ENCODE assay signal across 8 cellular contexts in genomic region chr12:2877959-2878732, GRCh38. TPM values are rescaled to one million over a fixed set of nuclear protein-coding genes. Genes with fewer than 3 reads are reported as not detected.
DNase-seq lines count a peak whose midpoint lies in the region; ATAC-seq, FAIRE-seq and TF ChIP-seq lines count a peak whose summit lies in the region.

No MANE protein-coding gene starts in this region.

- TF ChIP-seq RAD21 in HepG2 (CRISPR knock-in tag; IDR thresholded peaks at IDR 0.05), result no peak

- ATAC-seq in HepG2 (peak; percentile 48), HG02938 (IDR thresholded peaks at IDR 0.05; ENCODE audit: unreplicated experiment) (no peak)

- peak overlapping the region; percentile 88 for H3K4me2 ChIP-seq in HepG2 (ENCODE audit: low read depth, low read length)

- CTCF ChIA-PET in HepG2 (lab: Yijun Ruan, JAX; ENCODE audit: low intra/inter-chr PET ratio, low total read pairs), result no interaction called here

- TF ChIP-seq EP300 in HepG2 (IDR thresholded peaks at IDR 0.05; ENCODE audit: low read depth in 2 of 2, low read length in 2 of 2) (no peak), HepG2 (CRISPR knock-in tag; IDR thresholded peaks at IDR 0.05; ENCODE audit: borderline replicate concordance) (no peak)

- 10% methylated on average over 15 of the region's 16 CpGs for WGBS in HepG2 (ENCODE audit: low lambda C conversion rate)

- H3K4me3 ChIP-seq in breast epithelium (peak overlapping the region; percentile 77 to 94 (median 90)), HepG2 (replicated peaks in 1 of 3; ENCODE audit: insufficient read depth in 1 of 3, low read depth in 2 of 3, low read length in 3 of 3) (peak overlapping the region; percentile 74 to 85 (median 77))

- intact Hi-C loops in breast epithelium (cut with DNase I; ENCODE audit: low total_unique reads) (loop anchor here (5.0 kb wide), 1 partner anchor 66 kb away; the partner anchor contains the start of gene ITFG2), HepG2 (cut with micrococcal nuclease; ENCODE audit: unreplicated experiment) (no loop called here)

- H2AFZ ChIP-seq in HepG2 (ENCODE audit: low read length), result no peak overlapping the region

- H3K9ac ChIP-seq in HepG2 (ENCODE audit: insufficient read depth, low read depth, low read length), result peak overlapping the region; percentile 96

- peaks cover 7 to 13% of the 10 kb centered on the region in 2 donors for H3K4me1 ChIP-seq in breast epithelium
- peaks cover 38% of the 10 kb centered on the region for H3K4me1 ChIP-seq in HepG2 (ENCODE audit: insufficient read depth, low read length)

- H3K36me3 ChIP-seq in breast epithelium (no peaks in the 10 kb centered on the region), HepG2 (replicated peaks in 1 of 2; ENCODE audit: control insufficient read depth in 1 of 2, insufficient read depth in 2 of 2, low read length in 2 of 2) (peaks cover 3 to 5% of the 10 kb centered on the region in 2 experiments; a peak in 2 of 5 replicates)

- POLR2A ChIA-PET in HepG2 (lab: Yijun Ruan, JAX), result interaction anchor here (0.6 to 1.8 kb wide), 6 partner anchors 8 to 289 kb away, joined by 3 to 12 read pairs (median 4); partner anchors contain the start of gene TULP3

- no peaks in the 10 kb centered on the region for H4K20me1 ChIP-seq in HepG2 (ENCODE audit: insufficient read depth, low read length)

- DNase-seq in stimulated activated CD4-positive, alpha-beta T cell treated with anti-CD3 and anti-CD28 coated beads, Interleukin-4, amount 100 ng/mL, for 1 hour, result peak; percentile 3
- no peak for DNase-seq in stimulated activated CD4-positive, alpha-beta T cell treated with anti-CD3 and anti-CD28 coated beads, Interleukin-12 subunit alpha, Interleukin-12 subunit beta, amount 100 ng/mL, for 4 hours
- DNase-seq in NCI-H82 treated with DMSO at 0.1 percent for 48 hours (lab: John Stamatoyannopoulos, UW; ENCODE audit: unreplicated experiment) (peak; percentile 80), breast epithelium (ENCODE audit: low spot score in 2 of 2) (no peak), HepG2 (ENCODE audit: low spot score) (no peak), H54 (ENCODE audit: insufficient read length, low spot score) (no peak)

- H3K79me2 ChIP-seq in HepG2 (ENCODE audit: insufficient read depth, low read length), result peaks cover 56% of the 10 kb centered on the region

- TF ChIP-seq POLR2A in breast epithelium (IDR thresholded peaks at IDR 0.05) (no peak), HepG2 (IDR thresholded peaks at IDR 0.05; ENCODE audit: insufficient read depth in 1 of 2, low read depth in 2 of 2, low read length in 2 of 2) (0 out of 4 replicates have a peak, but pooled peaks of 1 of the 2 experiments have one; percentile 24), H54 (IDR thresholded peaks at IDR 0.05; ENCODE audit: low read depth, low read length) (no peak)

- H3K27ac ChIP-seq in breast epithelium, result peak overlapping the region; percentile 95 to 98
- peak overlapping the region; percentile 84 for H3K27ac ChIP-seq in HepG2 (ENCODE audit: extremely low read length, insufficient read depth, low read length)
- peak overlapping the region; percentile 81 for H3K27ac ChIP-seq in temporal lobe (ENCODE audit: low read depth, low read length)

- FAIRE-seq in HepG2 (lab: Jason Lieb, UNC) (peak; percentile 39), H54 (lab: Jason Lieb, UNC) (no peak)

- BruUV-seq in HepG2 (replicated peaks; lab: Mats Ljungman, UMichigan), result no TSS peak

- H3K27me3 ChIP-seq in breast epithelium (no peaks in the 10 kb centered on the region), HepG2 (ENCODE audit: control insufficient read depth in 1 of 2, insufficient read depth in 2 of 2, low read length in 2 of 2) (no peaks in the 10 kb centered on the region; a peak in 1 of 5 replicates)

- TF ChIP-seq CTCF in breast epithelium (IDR thresholded peaks at IDR 0.05), result no peak
- peak; percentile 27 for TF ChIP-seq CTCF in HepG2 (CRISPR knock-in tag; IDR thresholded peaks at IDR 0.05)

- in situ Hi-C loops in HepG2 (cut with HindIII; ENCODE audit: extremely low pct_ligation_motif_present, low pct_unique_long_range_greater_than_20kb), result no loop called here

- H3K9me3 ChIP-seq in breast epithelium (no peaks in the 10 kb centered on the region), HepG2 (ENCODE audit: low read length) (no peaks in the 10 kb centered on the region)

RNA-seq across cellular contexts. Expression of gene RHNO1, which starts 1.1 kb away (rescaled TPM):
- total RNA-seq in breast epithelium (10 to 100 TPM in 2 of 3 donors, 1 to 10 TPM in 1; 4.3 to 18.4 (median 15.7) TPM), HepG2 (2016; rRNA removed; fragmentation: Illumina TruSeq; extraction: Trizol) (27.2 and 30.4 TPM in 2 replicates), temporal lobe (22.9 TPM)
- 21.1 and 34.2 TPM in 2 replicates for total RNA-seq in HepG2 (2016; cell fraction: cytosol; rRNA removed; fragmentation: Illumina TruSeq; extraction: Trizol; ENCODE audit: low read depth)
- 25.6 and 27.8 TPM in 2 replicates for total RNA-seq in HepG2 (2016; cell fraction: insoluble cytoplasmic fraction; rRNA removed; fragmentation: Illumina TruSeq; extraction: Trizol)
- total RNA-seq in HepG2 (2016; cell fraction: membrane; rRNA removed; fragmentation: Illumina TruSeq; extraction: Trizol), result 46.0 and 68.5 TPM in 2 replicates
- total RNA-seq in HepG2 (2016; cell fraction: nucleus; rRNA removed; fragmentation: Illumina TruSeq; extraction: Trizol), result 11.0 and 12.2 TPM in 2 replicates
- 37.4 and 49.6 TPM in 2 replicates for polyA plus RNA-seq in HepG2 (2011; rRNA removed)
- polyA plus RNA-seq in HepG2 (2011; cell fraction: cytosol; rRNA removed), result 24.5 and 28.5 TPM in 2 replicates
- polyA plus RNA-seq in HepG2 (2011; cell fraction: nucleus; rRNA removed), result 5.2 and 7.5 TPM in 2 replicates
- 12.7 and 23.0 TPM in 2 replicates for polyA plus RNA-seq in HepG2 (2012)
- polyA plus RNA-seq in HepG2 (2016; cell fraction: cytosol; fragmentation: Illumina TruSeq; extraction: Trizol; ENCODE audit: low read depth), result 31.9 and 64.1 TPM in 2 replicates
- 61.5 and 67.1 TPM in 2 replicates for polyA plus RNA-seq in HepG2 (2016; cell fraction: insoluble cytoplasmic fraction; fragmentation: Illumina TruSeq; extraction: Trizol; ENCODE audit: low read depth)
- 69.7 and 97.7 TPM in 2 replicates for polyA plus RNA-seq in HepG2 (2016; cell fraction: membrane; fragmentation: Illumina TruSeq; extraction: Trizol; ENCODE audit: low read depth)
- polyA plus RNA-seq in HepG2 (2016; cell fraction: nucleus; fragmentation: Illumina TruSeq; extraction: Trizol; ENCODE audit: insufficient read depth, low read depth), result 22.6 and 24.4 TPM in 2 replicates
- 20.8 and 79.2 TPM in 2 replicates for polyA minus RNA-seq in HepG2 (2011; rRNA and poly(A)+ RNA removed; ENCODE audit: low replicate concordance)
- polyA minus RNA-seq in HepG2 (2011; cell fraction: cytosol; rRNA and poly(A)+ RNA removed), result 18.6 and 19.5 TPM in 2 replicates
- polyA minus RNA-seq in HepG2 (2011; cell fraction: nucleus; rRNA and poly(A)+ RNA removed), result 5.0 and 7.2 TPM in 2 replicates

RNA-seq across cellular contexts. Expression of gene FOXM1, which starts 1.2 kb away (rescaled TPM):
- total RNA-seq in breast epithelium (1 to 10 TPM in 1 of 3 donors, under 1 TPM in 2; under 0.01 to 2.4 (median 0.44) TPM), HepG2 (2016; rRNA removed; fragmentation: Illumina TruSeq; extraction: Trizol) (25.9 and 28.6 TPM in 2 replicates), temporal lobe (2.5 TPM)
- 25.4 and 25.7 TPM in 2 replicates for total RNA-seq in HepG2 (2016; cell fraction: cytosol; rRNA removed; fragmentation: Illumina TruSeq; extraction: Trizol; ENCODE audit: low read depth)
- 22.5 and 24.1 TPM in 2 replicates for total RNA-seq in HepG2 (2016; cell fraction: insoluble cytoplasmic fraction; rRNA removed; fragmentation: Illumina TruSeq; extraction: Trizol)
- 75.7 and 77.8 TPM in 2 replicates for total RNA-seq in HepG2 (2016; cell fraction: membrane; rRNA removed; fragmentation: Illumina TruSeq; extraction: Trizol)
- 21.2 and 26.7 TPM in 2 replicates for total RNA-seq in HepG2 (2016; cell fraction: nucleus; rRNA removed; fragmentation: Illumina TruSeq; extraction: Trizol)
- 13.0 and 17.1 TPM in 2 replicates for polyA plus RNA-seq in HepG2 (2011; rRNA removed)
- polyA plus RNA-seq in HepG2 (2011; cell fraction: cytosol; rRNA removed), result 10.5 and 13.6 TPM in 2 replicates
- polyA plus RNA-seq in HepG2 (2011; cell fraction: nucleus; rRNA removed), result 19.0 and 26.5 TPM in 2 replicates
- polyA plus RNA-seq in HepG2 (2012), result 12.5 and 25.0 TPM in 2 replicates
- polyA plus RNA-seq in HepG2 (2016; cell fraction: cytosol; fragmentation: Illumina TruSeq; extraction: Trizol; ENCODE audit: low read depth), result 77.1 and 77.7 TPM in 2 replicates
- 47.3 and 73.5 TPM in 2 replicates for polyA plus RNA-seq in HepG2 (2016; cell fraction: insoluble cytoplasmic fraction; fragmentation: Illumina TruSeq; extraction: Trizol; ENCODE audit: low read depth)
- polyA plus RNA-seq in HepG2 (2016; cell fraction: membrane; fragmentation: Illumina TruSeq; extraction: Trizol; ENCODE audit: low read depth), result 163 and 181 TPM in 2 replicates
- polyA plus RNA-seq in HepG2 (2016; cell fraction: nucleus; fragmentation: Illumina TruSeq; extraction: Trizol; ENCODE audit: insufficient read depth, low read depth), result 78.8 and 80.9 TPM in 2 replicates
- 19.2 and 106 TPM in 2 replicates for polyA minus RNA-seq in HepG2 (2011; rRNA and poly(A)+ RNA removed; ENCODE audit: low replicate concordance)
- polyA minus RNA-seq in HepG2 (2011; cell fraction: cytosol; rRNA and poly(A)+ RNA removed), result 12.0 and 16.2 TPM in 2 replicates
- polyA minus RNA-seq in HepG2 (2011; cell fraction: nucleus; rRNA and poly(A)+ RNA removed), result 11.6 and 12.9 TPM in 2 replicates

RNA-seq across cellular contexts. Expression of gene TULP3, which starts 12.5 kb away (rescaled TPM):
- total RNA-seq in breast epithelium, result 10 to 100 TPM; 18.6 to 22.6 (median 20.8) TPM
- total RNA-seq in HepG2 (2016; rRNA removed; fragmentation: Illumina TruSeq; extraction: Trizol), result 11.2 and 11.8 TPM in 2 replicates
- 2.7 and 3.0 TPM in 2 replicates for total RNA-seq in HepG2 (2016; cell fraction: cytosol; rRNA removed; fragmentation: Illumina TruSeq; extraction: Trizol; ENCODE audit: low read depth)
- 10.0 and 12.0 TPM in 2 replicates for total RNA-seq in HepG2 (2016; cell fraction: insoluble cytoplasmic fraction; rRNA removed; fragmentation: Illumina TruSeq; extraction: Trizol)
- 6.8 and 7.0 TPM in 2 replicates for total RNA-seq in HepG2 (2016; cell fraction: membrane; rRNA removed; fragmentation: Illumina TruSeq; extraction: Trizol)
- 6.3 and 7.5 TPM in 2 replicates for total RNA-seq in HepG2 (2016; cell fraction: nucleus; rRNA removed; fragmentation: Illumina TruSeq; extraction: Trizol)
- polyA plus RNA-seq in HepG2 (2011; rRNA removed), result 10.7 and 13.2 TPM in 2 replicates
- 8.1 and 8.2 TPM in 2 replicates for polyA plus RNA-seq in HepG2 (2011; cell fraction: cytosol; rRNA removed)
- 12.8 and 13.4 TPM in 2 replicates for polyA plus RNA-seq in HepG2 (2011; cell fraction: nucleus; rRNA removed)
- 7.2 and 8.1 TPM in 2 replicates for polyA plus RNA-seq in HepG2 (2012)
- polyA plus RNA-seq in HepG2 (2016; cell fraction: cytosol; fragmentation: Illumina TruSeq; extraction: Trizol; ENCODE audit: low read depth), result 1.6 and 2.0 TPM in 2 replicates
- 11.0 and 19.3 TPM in 2 replicates for polyA plus RNA-seq in HepG2 (2016; cell fraction: insoluble cytoplasmic fraction; fragmentation: Illumina TruSeq; extraction: Trizol; ENCODE audit: low read depth)
- 5.8 and 6.9 TPM in 2 replicates for polyA plus RNA-seq in HepG2 (2016; cell fraction: membrane; fragmentation: Illumina TruSeq; extraction: Trizol; ENCODE audit: low read depth)
- 22.8 and 24.8 TPM in 2 replicates for polyA plus RNA-seq in HepG2 (2016; cell fraction: nucleus; fragmentation: Illumina TruSeq; extraction: Trizol; ENCODE audit: insufficient read depth, low read depth)
- 15.0 and 20.9 TPM in 2 replicates for polyA minus RNA-seq in HepG2 (2011; rRNA and poly(A)+ RNA removed; ENCODE audit: low replicate concordance)
- 5.6 and 6.9 TPM in 2 replicates for polyA minus RNA-seq in HepG2 (2011; cell fraction: cytosol; rRNA and poly(A)+ RNA removed)
- polyA minus RNA-seq in HepG2 (2011; cell fraction: nucleus; rRNA and poly(A)+ RNA removed), result 5.6 and 6.1 TPM in 2 replicates
- 13.0 TPM for total RNA-seq in temporal lobe

RNA-seq across cellular contexts. Expression of gene TEX52, which starts 21.3 kb away (rescaled TPM):
- total RNA-seq in breast epithelium (not detected), HepG2 (2016; rRNA removed; fragmentation: Illumina TruSeq; extraction: Trizol) (0.17 TPM in 1 of 2 replicates, not detected in the other), temporal lobe (not detected)
- not detected in 2 replicates for total RNA-seq in HepG2 (2016; cell fraction: cytosol; rRNA removed; fragmentation: Illumina TruSeq; extraction: Trizol; ENCODE audit: low read depth)
- total RNA-seq in HepG2 (2016; cell fraction: insoluble cytoplasmic fraction; rRNA removed; fragmentation: Illumina TruSeq; extraction: Trizol), result not detected in 2 replicates
- 0.15 TPM in 1 of 2 replicates, not detected in the other for total RNA-seq in HepG2 (2016; cell fraction: membrane; rRNA removed; fragmentation: Illumina TruSeq; extraction: Trizol)
- total RNA-seq in HepG2 (2016; cell fraction: nucleus; rRNA removed; fragmentation: Illumina TruSeq; extraction: Trizol), result not detected in 2 replicates
- 0.05 TPM in 1 of 2 replicates, not detected in the other for polyA plus RNA-seq in HepG2 (2011; rRNA removed)
- not detected in 2 replicates for polyA plus RNA-seq in HepG2 (2011; cell fraction: cytosol; rRNA removed)
- not detected in 2 replicates for polyA plus RNA-seq in HepG2 (2011; cell fraction: nucleus; rRNA removed)
- 0.32 and 0.44 TPM in 2 replicates for polyA plus RNA-seq in HepG2 (2012)
- not detected in 2 replicates for polyA plus RNA-seq in HepG2 (2016; cell fraction: cytosol; fragmentation: Illumina TruSeq; extraction: Trizol; ENCODE audit: low read depth)
- not detected in 2 replicates for polyA plus RNA-seq in HepG2 (2016; cell fraction: insoluble cytoplasmic fraction; fragmentation: Illumina TruSeq; extraction: Trizol; ENCODE audit: low read depth)
- polyA plus RNA-seq in HepG2 (2016; cell fraction: membrane; fragmentation: Illumina TruSeq; extraction: Trizol; ENCODE audit: low read depth), result not detected in 2 replicates
- polyA plus RNA-seq in HepG2 (2016; cell fraction: nucleus; fragmentation: Illumina TruSeq; extraction: Trizol; ENCODE audit: insufficient read depth, low read depth), result not detected in 2 replicates
- polyA minus RNA-seq in HepG2 (2011; rRNA and poly(A)+ RNA removed; ENCODE audit: low replicate concordance), result 0.34 TPM in 1 of 2 replicates, not detected in the other
- polyA minus RNA-seq in HepG2 (2011; cell fraction: cytosol; rRNA and poly(A)+ RNA removed), result not detected in 2 replicates
- polyA minus RNA-seq in HepG2 (2011; cell fraction: nucleus; rRNA and poly(A)+ RNA removed), result 0.52 TPM in 1 of 2 replicates, not detected in the other

RNA-seq across cellular contexts. Expression of gene NRIP2, which starts 43.3 kb away (rescaled TPM):
- total RNA-seq in breast epithelium, result 1 to 10 TPM in 2 of 3 donors, under 1 TPM in 1; 0.16 to 1.6 (median 1.2) TPM
- total RNA-seq in HepG2 (2016; rRNA removed; fragmentation: Illumina TruSeq; extraction: Trizol), result not detected in 2 replicates
- total RNA-seq in HepG2 (2016; cell fraction: cytosol; rRNA removed; fragmentation: Illumina TruSeq; extraction: Trizol; ENCODE audit: low read depth), result not detected in 2 replicates
- total RNA-seq in HepG2 (2016; cell fraction: insoluble cytoplasmic fraction; rRNA removed; fragmentation: Illumina TruSeq; extraction: Trizol), result not detected in 2 replicates
- not detected in 2 replicates for total RNA-seq in HepG2 (2016; cell fraction: membrane; rRNA removed; fragmentation: Illumina TruSeq; extraction: Trizol)
- total RNA-seq in HepG2 (2016; cell fraction: nucleus; rRNA removed; fragmentation: Illumina TruSeq; extraction: Trizol), result not detected in 2 replicates
- polyA plus RNA-seq in HepG2 (2011; rRNA removed), result not detected in 2 replicates
- polyA plus RNA-seq in HepG2 (2011; cell fraction: cytosol; rRNA removed), result not detected in 2 replicates
- not detected in 2 replicates for polyA plus RNA-seq in HepG2 (2011; cell fraction: nucleus; rRNA removed)
- 0.15 and 0.25 TPM in 2 replicates for polyA plus RNA-seq in HepG2 (2012)
- polyA plus RNA-seq in HepG2 (2016; cell fraction: cytosol; fragmentation: Illumina TruSeq; extraction: Trizol; ENCODE audit: low read depth), result not detected in 2 replicates
- not detected in 2 replicates for polyA plus RNA-seq in HepG2 (2016; cell fraction: insoluble cytoplasmic fraction; fragmentation: Illumina TruSeq; extraction: Trizol; ENCODE audit: low read depth)
- polyA plus RNA-seq in HepG2 (2016; cell fraction: membrane; fragmentation: Illumina TruSeq; extraction: Trizol; ENCODE audit: low read depth), result not detected in 2 replicates
- not detected in 2 replicates for polyA plus RNA-seq in HepG2 (2016; cell fraction: nucleus; fragmentation: Illumina TruSeq; extraction: Trizol; ENCODE audit: insufficient read depth, low read depth)
- not detected in 2 replicates for polyA minus RNA-seq in HepG2 (2011; rRNA and poly(A)+ RNA removed; ENCODE audit: low replicate concordance)
- not detected in 2 replicates for polyA minus RNA-seq in HepG2 (2011; cell fraction: cytosol; rRNA and poly(A)+ RNA removed)
- not detected in 2 replicates for polyA minus RNA-seq in HepG2 (2011; cell fraction: nucleus; rRNA and poly(A)+ RNA removed)
- total RNA-seq in temporal lobe, result 0.25 TPM

Comparison
In these comparisons a context has a peak if more than half of its experiments do, and no peak if none do; other contexts are left out.
1. DNase-seq: peak in stimulated activated CD4-positive, alpha-beta T cell treated with anti-CD3 and anti-CD28 coated beads, Interleukin-4, amount 100 ng/mL, for 1 hour (single experiment) and NCI-H82 treated with DMSO at 0.1 percent for 48 hours (single experiment); none in stimulated activated CD4-positive, alpha-beta T cell treated with anti-CD3 and anti-CD28 coated beads, Interleukin-12 subunit alpha, Interleukin-12 subunit beta, amount 100 ng/mL, for 4 hours (single experiment), breast epithelium (0 of 2), HepG2 (single experiment) and H54 (single experiment).
2. Peak in every context shown above with its lines, with median percentiles within 50 percentile points of each other: H3K27ac ChIP-seq.